In genomic region chr12:57048423-57048822, GRCh38 we compare ENCODE assay signal across 26 cellular contexts. TPM values are rescaled to one million over a fixed set of nuclear protein-coding genes. Genes with fewer than 3 reads are reported as not detected.
DNase-seq lines count a peak whose midpoint lies in the region; ATAC-seq, FAIRE-seq and TF ChIP-seq lines count a peak whose summit lies in the region.
"Had no signal": no experiment of that assay in that cellular context is flagged by ENCODE, and none has a peak within 500 bp of the region (broad histone marks: within the 10 kb centered on the region; RNA-seq: fewer than 3 reads in every experiment).

No MANE protein-coding gene starts in this region.

- ATAC-seq in A549 = no peak; a peak in 1 of 6 replicates
- no peak for ATAC-seq in activated CD8-positive, alpha-beta T cell treated with anti-CD3 and anti-CD28 coated beads, Interleukin-2, amount 10 ng/mL, durations not matched to agents 7 days and 5 days
- ATAC-seq in gastroesophageal sphincter = no peak
- ATAC-seq in GM21529 (IDR thresholded peaks at IDR 0.05; ENCODE audit: unreplicated experiment) = no peak
- ATAC-seq: esophagus mucosa had no signal

- TF ChIP-seq RAD21 in A549 (conservative IDR thresholded peaks at IDR 0.05 in 1 of 2, IDR thresholded peaks at IDR 0.05 in 1 of 2) = no peak

- no peak for TF ChIP-seq POLR2A in A549 (IDR thresholded peaks at IDR 0.05; ENCODE audit: low read length)
- no peak for TF ChIP-seq POLR2A in GM12891 (IDR thresholded peaks at IDR 0.05; ENCODE audit: low read depth, low read length)
- TF ChIP-seq POLR2A in gastroesophageal sphincter (IDR thresholded peaks at IDR 0.05) = no peak

- H3K4me1 Mint-ChIP-seq in activated CD8-positive, alpha-beta T cell treated with anti-CD3 and anti-CD28 coated beads, Interleukin-2, amount 10 ng/mL, durations not matched to agents 7 days and 5 days (ENCODE audit: low read depth) = peaks cover 49% of the 10 kb centered on the region

- DNase-seq in A549 (ENCODE audit: low read depth in 1 of 2, low spot score in 1 of 2) = no peak
- DNase-seq in GM12891 (ENCODE audit: insufficient read length, low spot score) = no peak
- DNase-seq in activated CD8-positive, alpha-beta T cell treated with anti-CD3 and anti-CD28 coated beads, Interleukin-2, amount 10 ng/mL, durations not matched to agents 7 days and 5 days = peak; percentile 32
- peak; percentile 54 for DNase-seq in islet precursor cell
- no peak for DNase-seq in GM19240 (ENCODE audit: insufficient read length, low spot score)
- DNase-seq in stimulated activated naive CD4-positive, alpha-beta T cell (lab: John Stamatoyannopoulos, UW) = no peak
- DNase-seq: activated naive CD4-positive, alpha-beta T cell treated with anti-CD3 and anti-CD28 coated beads for 36 hours; CD8-positive, alpha-beta memory T cell; DMS53; effector CD4-positive, alpha-beta T cell; mammary epithelial cell; naive thymus-derived CD8-positive, alpha-beta T cell; NCI-H1417 treated with DMSO at 0.1 percent for 48 hours; NCI-H2107; NCI-H510A treated with DMSO at 0.1 percent for 48 hours; stimulated activated naive CD4-positive, alpha-beta T cell treated with Interleukin-2 at 50 U/mL for 16 hours; T-helper 9 cell; upper lobe of left lung had no signal

- no peaks in the 10 kb centered on the region for H3K27me3 Mint-ChIP-seq in activated CD8-positive, alpha-beta T cell treated with anti-CD3 and anti-CD28 coated beads, Interleukin-2, amount 10 ng/mL, durations not matched to agents 7 days and 5 days (ENCODE audit: low read depth)

- TF ChIP-seq EP300 in A549 (IDR thresholded peaks at IDR 0.05) (no peak), gastroesophageal sphincter (IDR thresholded peaks at IDR 0.05) (no peak)

- H3K27ac Mint-ChIP-seq in activated CD8-positive, alpha-beta T cell treated with anti-CD3 and anti-CD28 coated beads, Interleukin-2, amount 10 ng/mL, durations not matched to agents 7 days and 5 days = peak overlapping the region; percentile 86
- H3K27ac Mint-ChIP-seq: activated naive CD4-positive, alpha-beta T cell treated with anti-CD3 and anti-CD28 coated beads for 36 hours had no signal

- H3K4me2 ChIP-seq in A549 = peak overlapping the region; percentile 39

- 88% methylated on average over 1 of the region's 1 CpG for WGBS in A549 (ENCODE audit: missing lambda C conversion rate)
- no CpG with 5 or more reads among the region's 1 CpG for WGBS in gastroesophageal sphincter (ENCODE audit: low coverage in 1 of 2), 2 donors

- no peak overlapping the region for H3K27ac ChIP-seq in A549
- no peak overlapping the region for H3K27ac ChIP-seq in gastroesophageal sphincter
- H3K27ac ChIP-seq: ascending aorta, parathyroid adenoma had no signal

- H3K36me3 ChIP-seq in gastroesophageal sphincter = no peaks in the 10 kb centered on the region
- H3K36me3 ChIP-seq: ascending aorta, upper lobe of left lung had no signal

- no peak for TF ChIP-seq CTCF in A549 (IDR thresholded peaks at IDR 0.05)
- TF ChIP-seq CTCF in gastroesophageal sphincter (IDR thresholded peaks at IDR 0.05) = no peak

- CTCF ChIA-PET in A549 (lab: Yijun Ruan, JAX) = interaction anchor here (0.8 to 7.8 kb wide), 13 partner anchors 9 to 135 kb away, joined by 3 to 44 read pairs (median 6); partner anchors contain the start of gene STAT6
- CTCF ChIA-PET in activated CD8-positive, alpha-beta T cell treated with anti-CD3 and anti-CD28 coated beads, Interleukin-2, amount 10 ng/mL, durations not matched to agents 7 days and 5 days (lab: Charles Lee) = interaction anchor here (0.8 to 7.7 kb wide), 11 partner anchors 12 to 290 kb away, joined by 3 to 105 read pairs (median 14); partner anchors contain the start of genes STAT6 and ZBTB39

- FAIRE-seq in A549 (lab: Jason Lieb, UNC) = no peak
- peak; percentile 47 for FAIRE-seq in GM12891 (lab: Jason Lieb, UNC)
- FAIRE-seq: frontal cortex, GM12892 had no signal

- H3K36me3 Mint-ChIP-seq in activated CD8-positive, alpha-beta T cell treated with anti-CD3 and anti-CD28 coated beads, Interleukin-2, amount 10 ng/mL, durations not matched to agents 7 days and 5 days (ENCODE audit: low read depth) = peaks cover 10% of the 10 kb centered on the region
- H3K36me3 Mint-ChIP-seq: CD8-positive, alpha-beta memory T cell; naive thymus-derived CD8-positive, alpha-beta T cell had no signal

- H3K4me3 ChIP-seq in A549 (no peak overlapping the region), gastroesophageal sphincter (no peak overlapping the region)
- H3K4me3 ChIP-seq: ascending aorta, upper lobe of left lung had no signal

- peaks cover 3% of the 10 kb centered on the region for H3K9me3 Mint-ChIP-seq in activated CD8-positive, alpha-beta T cell treated with anti-CD3 and anti-CD28 coated beads, Interleukin-2, amount 10 ng/mL, durations not matched to agents 7 days and 5 days (ENCODE audit: insufficient read depth)
- H3K9me3 Mint-ChIP-seq: activated naive CD4-positive, alpha-beta T cell treated with anti-CD3 and anti-CD28 coated beads for 36 hours; CD8-positive, alpha-beta memory T cell; naive thymus-derived CD8-positive, alpha-beta T cell had no signal

- H3K9me3 ChIP-seq in A549 (no peaks in the 10 kb centered on the region), gastroesophageal sphincter (no peaks in the 10 kb centered on the region)
- H3K9me3 ChIP-seq: ascending aorta, upper lobe of left lung had no signal

- H3K4me3 Mint-ChIP-seq in activated CD8-positive, alpha-beta T cell treated with anti-CD3 and anti-CD28 coated beads, Interleukin-2, amount 10 ng/mL, durations not matched to agents 7 days and 5 days = no peak overlapping the region
- H3K4me3 Mint-ChIP-seq: activated naive CD4-positive, alpha-beta T cell treated with anti-CD3 and anti-CD28 coated beads for 36 hours had no signal

- peaks cover 23% of the 10 kb centered on the region; the same call in 2 of the 3 replicates for H3K4me1 ChIP-seq in A549
- H3K4me1 ChIP-seq in gastroesophageal sphincter = no peaks in the 10 kb centered on the region
- H3K4me1 ChIP-seq: ascending aorta, parathyroid adenoma had no signal

- POLR2A ChIA-PET in A549 (lab: Yijun Ruan, JAX) = no interaction called here
- POLR2A ChIA-PET in activated CD8-positive, alpha-beta T cell treated with anti-CD3 and anti-CD28 coated beads, Interleukin-2, amount 10 ng/mL, durations not matched to agents 7 days and 5 days (lab: Charles Lee) = interaction anchor here (0.5 to 2.4 kb wide), 9 partner anchors 8 to 360 kb away, joined by 3 to 9 read pairs (median 8); partner anchors contain the start of genes PTGES3 and STAT6

- H3K27me3 ChIP-seq in gastroesophageal sphincter = peaks cover 9% of the 10 kb centered on the region
- H3K27me3 ChIP-seq: ascending aorta, upper lobe of left lung had no signal

RNA-seq across cellular contexts. Expression of gene MYO1A, which starts 1.5 kb away (rescaled TPM):
- polyA plus RNA-seq in A549 (2011; rRNA removed) = 1.9 and 3.1 TPM in 2 replicates
- polyA plus RNA-seq in A549 (2012; cell fraction: cytosol; rRNA removed) = 0.13 and 0.17 TPM in 2 replicates
- polyA plus RNA-seq in A549 (2012; cell fraction: nucleus; rRNA removed) = 0.61 and 0.74 TPM in 2 replicates
- 0.17 to 0.67 TPM (median 0.50 TPM) in 3 replicates for polyA plus RNA-seq in A549 (2017; fragmentation: RNase III; extraction: RNeasy Plus Mini Kit Qiagen cat#74134 plus additional on column Dnase treatment)
- polyA minus RNA-seq in A549 (2011; rRNA and poly(A)+ RNA removed) = 4.8 and 5.6 TPM in 2 replicates
- 0.21 TPM for polyA plus RNA-seq in GM12891 (2012; ENCODE audit: low read depth, missing spikeins)
- 1 to 10 TPM; 1.3 to 1.4 TPM for total RNA-seq in activated CD8-positive, alpha-beta T cell treated with anti-CD3 and anti-CD28 coated beads, Interleukin-2, amount 10 ng/mL, durations not matched to agents 7 days and 5 days
- total RNA-seq in gastroesophageal sphincter = under 1 TPM; 0.22 to 0.54 (median 0.29) TPM
- total RNA-seq: ascending aorta, frontal cortex, M059J, mammary epithelial cell had no signal

RNA-seq across cellular contexts. Expression of gene NEMP1, which starts 30.2 kb away (rescaled TPM):
- polyA plus RNA-seq in A549 (2011; rRNA removed) (24.7 and 28.4 TPM in 2 replicates), A549 (2017; fragmentation: RNase III; extraction: RNeasy Plus Mini Kit Qiagen cat#74134 plus additional on column Dnase treatment) (11.9 to 13.2 TPM (median 12.7 TPM) in 3 replicates)
- polyA plus RNA-seq in A549 (2012; cell fraction: cytosol; rRNA removed) = 7.3 and 8.7 TPM in 2 replicates
- polyA plus RNA-seq in A549 (2012; cell fraction: nucleus; rRNA removed) = 10.8 and 20.7 TPM in 2 replicates
- polyA minus RNA-seq in A549 (2011; rRNA and poly(A)+ RNA removed) = 14.0 and 15.9 TPM in 2 replicates
- polyA plus RNA-seq in GM12891 (2012; ENCODE audit: low read depth, missing spikeins) = 8.8 TPM
- total RNA-seq in activated CD8-positive, alpha-beta T cell treated with anti-CD3 and anti-CD28 coated beads, Interleukin-2, amount 10 ng/mL, durations not matched to agents 7 days and 5 days = 10 to 100 TPM; 56.4 to 56.9 TPM
- 10 to 100 TPM; 11.8 to 14.9 (median 12.7) TPM for total RNA-seq in gastroesophageal sphincter

RNA-seq across cellular contexts. Expression of gene TAC3, which starts 32.1 kb away (rescaled TPM):
- polyA plus RNA-seq in A549 (2011; rRNA removed) = 0.16 and 0.26 TPM in 2 replicates
- polyA plus RNA-seq in A549 (2012; cell fraction: cytosol; rRNA removed) = 0.05 TPM in 1 of 2 replicates, not detected in the other
- polyA plus RNA-seq in A549 (2012; cell fraction: nucleus; rRNA removed) = 0.34 and 0.76 TPM in 2 replicates
- polyA plus RNA-seq in A549 (2017; fragmentation: RNase III; extraction: RNeasy Plus Mini Kit Qiagen cat#74134 plus additional on column Dnase treatment) = not detected in 3 replicates
- polyA minus RNA-seq in A549 (2011; rRNA and poly(A)+ RNA removed) = 0.66 TPM in 1 of 2 replicates, not detected in the other
- polyA plus RNA-seq in GM12891 (2012; ENCODE audit: low read depth, missing spikeins) = 0.27 TPM
- not detected for total RNA-seq in activated CD8-positive, alpha-beta T cell treated with anti-CD3 and anti-CD28 coated beads, Interleukin-2, amount 10 ng/mL, durations not matched to agents 7 days and 5 days
- not detected for total RNA-seq in gastroesophageal sphincter
- total RNA-seq: ascending aorta; CD8-positive, alpha-beta memory T cell; esophagus mucosa; M059J; mammary epithelial cell; naive thymus-derived CD8-positive, alpha-beta T cell; upper lobe of left lung had no signal
- polyA plus RNA-seq: CD8-positive, alpha-beta memory T cell; mammary epithelial cell; naive thymus-derived CD8-positive, alpha-beta T cell had no signal

RNA-seq across cellular contexts. Expression of gene NAB2, which starts 40.5 kb away (rescaled TPM):
- polyA plus RNA-seq in A549 (2011; rRNA removed) = 8.6 and 10.1 TPM in 2 replicates
- 10.6 and 15.3 TPM in 2 replicates for polyA plus RNA-seq in A549 (2012; cell fraction: cytosol; rRNA removed)
- polyA plus RNA-seq in A549 (2012; cell fraction: nucleus; rRNA removed) = 17.8 and 22.4 TPM in 2 replicates
- 7.0 to 9.8 TPM (median 7.8 TPM) in 3 replicates for polyA plus RNA-seq in A549 (2017; fragmentation: RNase III; extraction: RNeasy Plus Mini Kit Qiagen cat#74134 plus additional on column Dnase treatment)
- 10.3 and 14.3 TPM in 2 replicates for polyA minus RNA-seq in A549 (2011; rRNA and poly(A)+ RNA removed)
- polyA plus RNA-seq in GM12891 (2012; ENCODE audit: low read depth, missing spikeins) = 13.1 TPM
- 10 to 100 TPM; 12.9 to 13.7 TPM for total RNA-seq in activated CD8-positive, alpha-beta T cell treated with anti-CD3 and anti-CD28 coated beads, Interleukin-2, amount 10 ng/mL, durations not matched to agents 7 days and 5 days
- total RNA-seq in gastroesophageal sphincter = 10 to 100 TPM; 30.7 to 41.3 (median 38.8) TPM

RNA-seq across cellular contexts. Expression of gene ZBTB39, which starts 42.1 kb away (rescaled TPM):
- polyA plus RNA-seq in A549 (2011; rRNA removed) (9.5 and 9.8 TPM in 2 replicates), A549 (2017; fragmentation: RNase III; extraction: RNeasy Plus Mini Kit Qiagen cat#74134 plus additional on column Dnase treatment) (4.3 to 4.7 TPM (median 4.5 TPM) in 3 replicates)
- 4.6 and 5.2 TPM in 2 replicates for polyA plus RNA-seq in A549 (2012; cell fraction: cytosol; rRNA removed)
- 4.3 and 5.4 TPM in 2 replicates for polyA plus RNA-seq in A549 (2012; cell fraction: nucleus; rRNA removed)
- 17.6 and 21.0 TPM in 2 replicates for polyA minus RNA-seq in A549 (2011; rRNA and poly(A)+ RNA removed)
- polyA plus RNA-seq in GM12891 (2012; ENCODE audit: low read depth, missing spikeins) = 2.0 TPM
- total RNA-seq in activated CD8-positive, alpha-beta T cell treated with anti-CD3 and anti-CD28 coated beads, Interleukin-2, amount 10 ng/mL, durations not matched to agents 7 days and 5 days = 1 to 10 TPM; 7.7 to 8.2 TPM
- 1 to 10 TPM; 6.1 to 8.9 (median 6.7) TPM for total RNA-seq in gastroesophageal sphincter

Comparison
In these comparisons a context has a peak if more than half of its experiments do, and no peak if none do; other contexts are left out.
1. DNase-seq: peak in activated CD8-positive, alpha-beta T cell treated with anti-CD3 and anti-CD28 coated beads, Interleukin-2, amount 10 ng/mL, durations not matched to agents 7 days and 5 days (single experiment) and islet precursor cell (single experiment); none in A549 (0 of 2), GM12891 (single experiment), GM19240 (single experiment) and stimulated activated naive CD4-positive, alpha-beta T cell (0 of 6).